8 cellular contexts compared by ENCODE assay signal in genomic region chr19:56080669-56081401, GRCh38. TPM values are rescaled to one million over a fixed set of nuclear protein-coding genes. Genes with fewer than 3 reads are reported as not detected.
DNase-seq lines count a peak whose midpoint lies in the region; ATAC-seq and TF ChIP-seq lines count a peak whose summit lies in the region.

No MANE protein-coding gene starts in this region.

- no peaks in the 10 kb centered on the region for H3K9me3 Mint-ChIP-seq in T-cell

- no peaks in the 10 kb centered on the region for H3K79me2 ChIP-seq in hepatocyte

- POLR2A ChIA-PET in T-cell (lab: Charles Lee) = interaction anchor here in 1 of 2 donors (0.7 kb wide), 1 partner anchor 47 kb away, joined by 4 read pairs; no protein-coding TSS in a partner anchor

- peak overlapping the region; percentile 3 for H3K4me3 ChIP-seq in hepatocyte
- H3K4me3 ChIP-seq in retinal pigment epithelial cell (ENCODE audit: low read length) = peak overlapping the region; percentile 35

- H3K9me3 ChIP-seq in hepatocyte (ENCODE audit: low read depth) = no peaks in the 10 kb centered on the region

- DNase-seq in DMS 273 treated with DMSO at 0.1 percent for 48 hours (lab: John Stamatoyannopoulos, UW) (peak; percentile 25), M059J (ENCODE audit: low read depth) (peak; percentile 58), T-cell (peak in 33 of 34 experiments; percentile 22 to 65 (median 51)), amygdala (lab: John Stamatoyannopoulos, UW) (peak in 38 of 56 donors; percentile 3 to 78 (median 29)), hepatocyte (ENCODE audit: low spot score) (peak; percentile 89), retinal pigment epithelial cell (ENCODE audit: low read depth) (no peak)
- DNase-seq in NK-92 treated with Interleukin-12 subunit alpha and Interleukin-12 subunit beta, amount 100 ng/mL, for 24 hours (lab: John Stamatoyannopoulos, UW) = no peak

- H3K27me3 Mint-ChIP-seq in T-cell = peaks cover 7 to 12% of the 10 kb centered on the region in 2 donors

- peaks cover 9 to 13% (median 12%) of the 10 kb centered on the region in 3 donors for H3K4me1 Mint-ChIP-seq in T-cell

- peaks cover 9% of the 10 kb centered on the region for H3K4me1 ChIP-seq in hepatocyte (ENCODE audit: insufficient read depth)

- ATAC-seq in GM21786 (IDR thresholded peaks at IDR 0.05; ENCODE audit: unreplicated experiment) (peak; percentile 64), T-cell (replicated peaks in 1 of 4) (peak; percentile 44 to 73 (median 55))

- CTCF ChIA-PET in T-cell (lab: Charles Lee) = interaction anchor here (0.5 to 0.9 kb wide), 3 partner anchors 14 to 1917 kb away, joined by 3 to 4 read pairs (median 3); no protein-coding TSS in a partner anchor

- no peaks in the 10 kb centered on the region for H4K20me1 ChIP-seq in hepatocyte (ENCODE audit: insufficient read depth, poor library complexity, severe bottlenecking)

- no peaks in the 10 kb centered on the region for H3K27me3 ChIP-seq in hepatocyte

- WGBS in hepatocyte (ENCODE audit: low lambda C conversion rate, missing lambda C conversion rate) = 7% methylated on average over 36 of the region's 36 CpGs

- H3K4me2 ChIP-seq in hepatocyte = peak overlapping the region; percentile 88

- peak overlapping the region; percentile 72 to 79 (median 73) for H3K4me3 Mint-ChIP-seq in T-cell

- no peak overlapping the region for H3K27ac ChIP-seq in hepatocyte

- no peaks in the 10 kb centered on the region for H3K36me3 Mint-ChIP-seq in T-cell

- H3K36me3 ChIP-seq in hepatocyte (replicated peaks; ENCODE audit: insufficient read depth, low read depth) = no peaks in the 10 kb centered on the region

- TF ChIP-seq CTCF in hepatocyte (IDR thresholded peaks at IDR 0.05; ENCODE audit: poor library complexity) (peak; percentile 62), retinal pigment epithelial cell (conservative IDR thresholded peaks at IDR 0.05; ENCODE audit: low read depth, low read length) (peak; percentile 66)

- no peaks in the 10 kb centered on the region for H3K9me2 ChIP-seq in hepatocyte (replicated peaks; ENCODE audit: insufficient read depth)

- H2AFZ ChIP-seq in hepatocyte = peak overlapping the region; percentile 24

- H3K27ac Mint-ChIP-seq in T-cell = no peak overlapping the region

RNA-seq across cellular contexts. Expression of gene ZNF787, which starts 40.3 kb away (rescaled TPM):
- 3.7 and 15.5 TPM in 2 replicates for total RNA-seq in M059J (2014; rRNA removed; shearing (Covaris generic))
- 10 to 100 TPM; 20.6 to 38.6 (median 34.9) TPM for total RNA-seq in T-cell
- 14.5 and 23.5 TPM in 2 replicates for total RNA-seq in hepatocyte
- 24.9 and 27.2 TPM in 2 replicates for polyA plus RNA-seq in hepatocyte

Comparison
In these comparisons a context has a peak if more than half of its experiments do, and no peak if none do; other contexts are left out.
1. DNase-seq: peak in DMS 273 treated with DMSO at 0.1 percent for 48 hours (single experiment), M059J (single experiment), T-cell (33 of 34), amygdala (38 of 56) and hepatocyte (single experiment); none in retinal pigment epithelial cell (single experiment) and NK-92 treated with Interleukin-12 subunit alpha and Interleukin-12 subunit beta, amount 100 ng/mL, for 24 hours (single experiment).